In genomic region chr18:79508565-79509535, GRCh38 we compare ENCODE assay signal across 9 cellular contexts.
DNase-seq lines count a peak whose midpoint lies in the region; ATAC-seq and TF ChIP-seq lines count a peak whose summit lies in the region.
"Had no signal": no experiment of that assay in that cellular context is flagged by ENCODE, and none has a peak within 500 bp of the region (broad histone marks: within the 10 kb centered on the region; RNA-seq: fewer than 3 reads in every experiment).

No MANE protein-coding gene starts in this region.

- H3K4me2 ChIP-seq in PC-3 (ENCODE audit: low read length): peak overlapping the region; percentile 83; the same call in 1 of the 2 replicates

- no peaks in the 10 kb centered on the region for H3K9me2 ChIP-seq in PC-3 (replicated peaks; ENCODE audit: low read length)

- peaks cover 36% of the 10 kb centered on the region for H3K36me3 Mint-ChIP-seq in stimulated activated naive CD8-positive, alpha-beta T cell treated with anti-CD3 and anti-CD28 coated beads, Interleukin-15, Interleukin-2, amounts not matched to agents 100 ng/mL and 50 ng/mL, for 24 hours (ENCODE audit: low read depth)

- no peaks in the 10 kb centered on the region for H3K79me2 ChIP-seq in PC-3 (ENCODE audit: low read length)

- intact Hi-C loops in PC-3 (cut with micrococcal nuclease): loop anchor here (5.0 kb wide), 1 partner anchor 107 kb away; no protein-coding TSS in a partner anchor
- intact Hi-C loops in lower lobe of right lung (cut with DNase I): no loop called here
- intact Hi-C loops in aorta (cut with DNase I): loop anchor here (5.0 kb wide), 2 partner anchors 68 to 107 kb away; no protein-coding TSS in a partner anchor

- H3K4me1 ChIP-seq in PC-3 (ENCODE audit: insufficient read depth, low read length) (peaks cover 4% of the 10 kb centered on the region; the same call in 1 of the 2 replicates), lower lobe of right lung (peaks cover 29% of the 10 kb centered on the region), aorta (ENCODE audit: control insufficient read depth in 1 of 2, insufficient read depth in 2 of 2, low read length in 2 of 2) (no peaks in the 10 kb centered on the region)

- no peak overlapping the region for H3K4me3 ChIP-seq in PC-3 (ENCODE audit: low read length)
- peak overlapping the region; percentile 55 for H3K4me3 ChIP-seq in lower lobe of right lung
- H3K4me3 ChIP-seq in aorta (ENCODE audit: low read length in 2 of 2): no peak overlapping the region

- POLR2A ChIA-PET in PC-3 (lab: Charles Lee; ENCODE audit: unreplicated experiment): no interaction called here

- DNase-seq in stimulated activated naive CD8-positive, alpha-beta T cell treated with anti-CD3 and anti-CD28 coated beads, Interleukin-15, Interleukin-2, amounts not matched to agents 100 U/mL and 50 U/mL, for 24 hours: no peak
- DNase-seq in PC-3 (no peak), lower lobe of right lung (peak; percentile 59), aorta (peak; percentile 61 to 67), NCI-H82 treated with DMSO at 0.1 percent for 48 hours (lab: John Stamatoyannopoulos, UW; ENCODE audit: unreplicated experiment) (no peak), hepatic stellate cell (ENCODE audit: low spot score) (no peak), AG20443 (ENCODE audit: low spot score) (no peak)

- H3K27ac Mint-ChIP-seq in stimulated activated naive CD8-positive, alpha-beta T cell treated with anti-CD3 and anti-CD28 coated beads, Interleukin-15, Interleukin-2, amounts not matched to agents 100 ng/mL and 50 ng/mL, for 24 hours: peak overlapping the region; percentile 84

- H3K36me3 ChIP-seq in PC-3 (ENCODE audit: low read depth, low read length): no peaks in the 10 kb centered on the region
- peaks cover 11% of the 10 kb centered on the region for H3K36me3 ChIP-seq in lower lobe of right lung
- H3K36me3 ChIP-seq in aorta (ENCODE audit: control insufficient read depth in 1 of 2, insufficient read depth in 2 of 2, low read length in 1 of 2): no peaks in the 10 kb centered on the region
- H3K36me3 ChIP-seq: pancreas had no signal

- no TSS peak for BruUV-seq in PC-3 (replicated peaks; lab: Mats Ljungman, UMichigan)

- H3K9me3 ChIP-seq in PC-3 (ENCODE audit: low read length): no peaks in the 10 kb centered on the region
- H3K9me3 ChIP-seq in lower lobe of right lung: no peaks in the 10 kb centered on the region
- no peaks in the 10 kb centered on the region for H3K9me3 ChIP-seq in aorta (ENCODE audit: control insufficient read depth, low read length)
- H3K9me3 ChIP-seq: pancreas had no signal

- CTCF ChIA-PET in PC-3 (lab: Charles Lee): no interaction called here

- TF ChIP-seq CTCF in PC-3 (conservative IDR thresholded peaks at IDR 0.05; ENCODE audit: low read depth, low read length) (no peak), lower lobe of right lung (IDR thresholded peaks at IDR 0.05) (no peak)

- no peaks in the 10 kb centered on the region for H3K9me3 Mint-ChIP-seq in stimulated activated naive CD8-positive, alpha-beta T cell treated with anti-CD3 and anti-CD28 coated beads, Interleukin-15, Interleukin-2, amounts not matched to agents 100 ng/mL and 50 ng/mL, for 24 hours

- peaks cover 61% of the 10 kb centered on the region for H3K4me1 Mint-ChIP-seq in stimulated activated naive CD8-positive, alpha-beta T cell treated with anti-CD3 and anti-CD28 coated beads, Interleukin-15, Interleukin-2, amounts not matched to agents 100 ng/mL and 50 ng/mL, for 24 hours (ENCODE audit: low read depth)

- no peaks in the 10 kb centered on the region for H4K20me1 ChIP-seq in PC-3 (ENCODE audit: low read length)

- H3K4me3 Mint-ChIP-seq in stimulated activated naive CD8-positive, alpha-beta T cell treated with anti-CD3 and anti-CD28 coated beads, Interleukin-15, Interleukin-2, amounts not matched to agents 100 ng/mL and 50 ng/mL, for 24 hours: peak overlapping the region; percentile 75

- no peak overlapping the region for H2AFZ ChIP-seq in PC-3 (ENCODE audit: low read length)

- no peak for ATAC-seq in stimulated activated naive CD8-positive, alpha-beta T cell treated with anti-CD3 and anti-CD28 coated beads, Interleukin-15, Interleukin-2, amounts not matched to agents 100 U/mL and 50 U/mL, for 24 hours
- ATAC-seq in PC-3 (no peak), lower lobe of right lung (no peak), aorta (ENCODE audit: low FRiP score) (no peak)

- H3F3A ChIP-seq in PC-3 (ENCODE audit: low read length, unreplicated experiment): no peaks in the 10 kb centered on the region

- H3K27me3 ChIP-seq in PC-3 (ENCODE audit: low read length): no peaks in the 10 kb centered on the region
- no peaks in the 10 kb centered on the region for H3K27me3 ChIP-seq in lower lobe of right lung (ENCODE audit: low read depth)
- H3K27me3 ChIP-seq in aorta (ENCODE audit: control insufficient read depth in 1 of 2, insufficient read depth in 2 of 2, low read length in 1 of 2): no peaks in the 10 kb centered on the region
- H3K27me3 ChIP-seq: pancreas had no signal

- no peak overlapping the region for H3K9ac ChIP-seq in PC-3 (ENCODE audit: low read length)

- WGBS in aorta, 2 donors: 92 to 94% methylated on average over 40 of the region's 40 CpGs

- no peaks in the 10 kb centered on the region for H3K27me3 Mint-ChIP-seq in stimulated activated naive CD8-positive, alpha-beta T cell treated with anti-CD3 and anti-CD28 coated beads, Interleukin-15, Interleukin-2, amounts not matched to agents 100 ng/mL and 50 ng/mL, for 24 hours

- H3K27ac ChIP-seq in PC-3 (ENCODE audit: low read length) (no peak overlapping the region), lower lobe of right lung (no peak overlapping the region), aorta (ENCODE audit: low read depth in 1 of 2, low read length in 2 of 2) (no peak overlapping the region)

Comparison
In these comparisons a context has a peak if more than half of its experiments do, and no peak if none do; other contexts are left out.
1. DNase-seq: peak in lower lobe of right lung (single experiment) and aorta (2 of 2); none in stimulated activated naive CD8-positive, alpha-beta T cell treated with anti-CD3 and anti-CD28 coated beads, Interleukin-15, Interleukin-2, amounts not matched to agents 100 U/mL and 50 U/mL, for 24 hours (single experiment), PC-3 (single experiment), NCI-H82 treated with DMSO at 0.1 percent for 48 hours (single experiment), hepatic stellate cell (single experiment) and AG20443 (single experiment).